ENCODE assay signal across 33 cellular contexts in genomic region chr9:91814214-91814613, GRCh38.
DNase-seq lines count a peak whose midpoint lies in the region; ATAC-seq and TF ChIP-seq lines count a peak whose summit lies in the region.
"Had no signal": no experiment of that assay in that cellular context is flagged by ENCODE, and none has a peak within 500 bp of the region (broad histone marks: within the 10 kb centered on the region; RNA-seq: fewer than 3 reads in every experiment).

No MANE protein-coding gene starts in this region.

- H3K4me3 Mint-ChIP-seq in endothelial cell (ENCODE audit: unreplicated experiment), result no peak overlapping the region
- H3K4me3 Mint-ChIP-seq: activated CD8-positive, alpha-beta T cell treated with anti-CD3 and anti-CD28 coated beads for 36 hours; CD8-positive, alpha-beta memory T cell; effector memory CD8-positive, alpha-beta T cell; natural killer cell treated with Interleukin-12 subunit alpha and Interleukin-12 subunit beta and Interleukin-15 and Interleukin-18, amount 100 ng/mL, for 72 hours; T-helper 2 cell treated with Interferon-gamma antibody and Interleukin-4, amounts not matched to agents 5 μg/mL and 100 μg/mL, for 36 hours had no signal

- H3K36me3 ChIP-seq in muscle layer of duodenum (ENCODE audit: control insufficient read depth in 1 of 2, insufficient read depth in 2 of 2, low read length in 2 of 2) (no peaks in the 10 kb centered on the region), sigmoid colon (no peaks in the 10 kb centered on the region)
- H3K36me3 ChIP-seq: BE2C, heart right ventricle, lower lobe of right lung, right lobe of liver, tibial artery had no signal

- TF ChIP-seq CTCF in endothelial cell (IDR thresholded peaks at IDR 0.05; ENCODE audit: unreplicated experiment), result no peak
- no peak for TF ChIP-seq CTCF in sigmoid colon (IDR thresholded peaks at IDR 0.05)

- H3K36me3 Mint-ChIP-seq in endothelial cell (ENCODE audit: low read depth, unreplicated experiment), result no peaks in the 10 kb centered on the region
- H3K36me3 Mint-ChIP-seq: activated naive CD4-positive, alpha-beta T cell treated with anti-CD3 and anti-CD28 coated beads, Interleukin-2, amount 50 U/mL, for 72 hours; CD8-positive, alpha-beta memory T cell; natural killer cell treated with Interleukin-12 subunit alpha and Interleukin-12 subunit beta and Interleukin-15 and Interleukin-18, amount 100 ng/mL, for 72 hours had no signal

- H3K4me1 ChIP-seq in muscle layer of duodenum (ENCODE audit: control insufficient read depth in 1 of 2, insufficient read depth in 2 of 2, low read length in 2 of 2) (peaks cover 12 to 61% of the 10 kb centered on the region in 2 donors), sigmoid colon (peaks cover 0 to 95% (median 84%) of the 10 kb centered on the region in 4 donors)

- H3K4me1 Mint-ChIP-seq in endothelial cell (ENCODE audit: unreplicated experiment), result peaks cover 6% of the 10 kb centered on the region
- H3K4me1 Mint-ChIP-seq: CD8-positive, alpha-beta memory T cell had no signal

- H3K27me3 ChIP-seq in muscle layer of duodenum (ENCODE audit: low read depth, low read length) (no peaks in the 10 kb centered on the region), sigmoid colon (no peaks in the 10 kb centered on the region)
- H3K27me3 ChIP-seq: BE2C, right lobe of liver had no signal

- peak overlapping the region; percentile 1 for H3K27ac Mint-ChIP-seq in endothelial cell (ENCODE audit: unreplicated experiment)
- H3K27ac Mint-ChIP-seq: activated CD8-positive, alpha-beta T cell treated with anti-CD3 and anti-CD28 coated beads for 36 hours; activated naive CD4-positive, alpha-beta T cell treated with anti-CD3 and anti-CD28 coated beads, Interleukin-2, amount 50 U/mL, for 72 hours; activated T-helper 2 cell treated with anti-CD3 and anti-CD28 coated beads, Interferon-gamma antibody, Interleukin-2, Interleukin-4, amounts not matched to agents 10 μg/mL and 5 μg/mL and 100 μg/mL, durations not matched to agents 14 hours and 24 hours and 36 hours; effector memory CD8-positive, alpha-beta T cell; natural killer cell treated with Interleukin-12 subunit alpha and Interleukin-12 subunit beta and Interleukin-15 and Interleukin-18, amount 100 ng/mL, for 72 hours; T-helper 2 cell treated with Interferon-gamma antibody and Interleukin-4, amounts not matched to agents 5 μg/mL and 100 μg/mL, for 36 hours had no signal

- no peak for TF ChIP-seq POLR2A in sigmoid colon (IDR thresholded peaks at IDR 0.05)

- no peak for TF ChIP-seq EP300 in sigmoid colon (IDR thresholded peaks at IDR 0.05)

- H3K27me3 Mint-ChIP-seq in endothelial cell (ENCODE audit: unreplicated experiment), result peaks cover 8% of the 10 kb centered on the region
- H3K27me3 Mint-ChIP-seq: activated CD8-positive, alpha-beta T cell treated with anti-CD3 and anti-CD28 coated beads for 36 hours had no signal

- H3K9me3 ChIP-seq in muscle layer of duodenum (ENCODE audit: control insufficient read depth in 1 of 2, low read length in 2 of 2) (no peaks in the 10 kb centered on the region), sigmoid colon (no peaks in the 10 kb centered on the region)
- H3K9me3 ChIP-seq: BE2C, heart right ventricle, lower lobe of right lung, right lobe of liver, tibial artery had no signal

- 83 to 84% methylated on average over 9 of the region's 9 CpGs for WGBS in sigmoid colon, 2 donors

- H3K27ac ChIP-seq in muscle layer of duodenum (ENCODE audit: low read length), result peak overlapping the region; percentile 54
- H3K27ac ChIP-seq in sigmoid colon, result peak overlapping the region; percentile 58 to 85 (median 80)
- H3K27ac ChIP-seq: heart right ventricle, HL-60, lower lobe of right lung, right lobe of liver, tibial artery had no signal

- no peaks in the 10 kb centered on the region for H3K9me3 Mint-ChIP-seq in endothelial cell (ENCODE audit: unreplicated experiment)
- H3K9me3 Mint-ChIP-seq: activated CD8-positive, alpha-beta T cell treated with anti-CD3 and anti-CD28 coated beads for 36 hours; activated naive CD4-positive, alpha-beta T cell treated with anti-CD3 and anti-CD28 coated beads, Interleukin-2, amount 50 U/mL, for 72 hours; activated T-helper 2 cell treated with anti-CD3 and anti-CD28 coated beads, Interferon-gamma antibody, Interleukin-2, Interleukin-4, amounts not matched to agents 10 μg/mL and 5 μg/mL and 100 μg/mL, durations not matched to agents 14 hours and 24 hours and 36 hours; CD8-positive, alpha-beta memory T cell; effector memory CD8-positive, alpha-beta T cell; natural killer cell treated with Interleukin-12 subunit alpha and Interleukin-12 subunit beta and Interleukin-15 and Interleukin-18, amount 100 ng/mL, for 72 hours; T-helper 2 cell treated with Interferon-gamma antibody and Interleukin-4, amounts not matched to agents 5 μg/mL and 100 μg/mL, for 36 hours had no signal

- DNase-seq in NCI-H1694 treated with DMSO at 0.1 percent for 48 hours (lab: John Stamatoyannopoulos, UW) (peak; percentile 34), endothelial cell (ENCODE audit: low spot score) (no peak), sigmoid colon (peak; percentile 63), NCI-H1436 (lab: John Stamatoyannopoulos, UW) (no peak), D341Med (ENCODE audit: low spot score) (no peak)
- DNase-seq: ACHN; activated CD8-positive, alpha-beta T cell treated with anti-CD3 and anti-CD28 coated beads for 36 hours; amygdala; BE2C; CD8-positive, alpha-beta memory T cell; DMS153; effector memory CD8-positive, alpha-beta T cell; foreskin melanocyte; heart right ventricle; lower lobe of right lung; NCI-H2081 treated with DMSO at 0.1 percent for 48 hours; NCI-H748 treated with DMSO at 0.1 percent for 48 hours; posterior cingulate gyrus; SHP77 treated with DMSO at 0.1 percent for 48 hours; stimulated activated CD4-positive, alpha-beta T cell treated with anti-CD3 and anti-CD28 coated beads, Interleukin-12 subunit alpha, Interleukin-12 subunit beta, amount 100 ng/mL, for 4 hours; stimulated activated CD4-positive, alpha-beta T cell treated with anti-CD3 and anti-CD28 coated beads, Interleukin-4, amount 100 ng/mL, for 1 hour had no signal

- intact Hi-C loops in sigmoid colon (cut with DNase I), result no loop called here

- ATAC-seq in GM18907 (IDR thresholded peaks at IDR 0.05; ENCODE audit: unreplicated experiment), result no peak
- no peak for ATAC-seq in HG03095 (IDR thresholded peaks at IDR 0.05; ENCODE audit: unreplicated experiment)
- ATAC-seq: activated CD8-positive, alpha-beta T cell treated with anti-CD3 and anti-CD28 coated beads for 36 hours; activated naive CD4-positive, alpha-beta T cell treated with anti-CD3 and anti-CD28 coated beads, Interleukin-2, amount 50 U/mL, for 72 hours; effector memory CD8-positive, alpha-beta T cell; GM12878; heart right ventricle; lower lobe of right lung; natural killer cell treated with Interleukin-12 subunit alpha and Interleukin-12 subunit beta and Interleukin-15 and Interleukin-18, amount 100 ng/mL, for 72 hours; Panc1; right lobe of liver had no signal

- H3K4me3 ChIP-seq in muscle layer of duodenum (ENCODE audit: low read depth in 1 of 2, low read length in 2 of 2) (no peak overlapping the region), sigmoid colon (no peak overlapping the region)
- H3K4me3 ChIP-seq: GM12878, heart right ventricle, lower lobe of right lung, right lobe of liver, tibial artery had no signal

Comparison
In these comparisons a context has a peak if more than half of its experiments do, and no peak if none do; other contexts are left out.
1. DNase-seq: peak in NCI-H1694 treated with DMSO at 0.1 percent for 48 hours (single experiment) and sigmoid colon (single experiment); none in endothelial cell (single experiment), NCI-H1436 (single experiment) and D341Med (single experiment).